ENCODE assay signal across 24 cellular contexts in the genomic region with DNA sequence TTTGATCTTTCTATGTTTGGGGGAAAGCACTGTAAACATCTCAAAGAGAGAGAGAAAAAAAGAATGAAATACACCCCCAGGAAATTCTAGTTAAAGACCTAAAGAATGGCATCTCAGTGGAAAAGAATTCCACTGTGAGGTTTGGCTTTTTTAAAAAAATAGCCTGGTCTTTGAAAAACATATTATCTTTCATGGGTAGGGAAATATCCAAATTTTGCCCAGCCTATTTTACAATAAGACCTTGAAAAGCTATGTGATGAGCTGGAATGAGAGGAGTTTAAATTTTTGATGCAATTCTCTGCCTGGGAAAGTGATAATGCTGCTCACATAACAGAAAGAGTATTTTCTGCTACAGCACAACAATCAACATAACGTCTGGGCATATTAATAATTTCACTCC.
A peak's percentile ranks its signal among the peaks of the same experiment; 100 is the strongest.
DNase-seq lines count a peak whose midpoint lies in the region; ATAC-seq, FAIRE-seq and TF ChIP-seq lines count a peak whose summit lies in the region.
"Had no signal": no experiment of that assay in that cellular context is flagged by ENCODE, and none has a peak within 500 bp of the region (broad histone marks: within the 10 kb centered on the region; RNA-seq: fewer than 3 reads in every experiment).

No MANE protein-coding gene starts in this region.

- peaks cover 5 to 67% (median 37%) of the 10 kb centered on the region in 9 donors for H3K4me1 ChIP-seq in heart right ventricle
- H3K4me1 ChIP-seq in SJSA1 (replicated peaks), result peaks cover 71% of the 10 kb centered on the region
- no peaks in the 10 kb centered on the region for H3K4me1 ChIP-seq in smooth muscle cell (ENCODE audit: low read depth)
- no peaks in the 10 kb centered on the region for H3K4me1 ChIP-seq in HepG2 (ENCODE audit: insufficient read depth, low read length)
- H3K4me1 ChIP-seq: BLaER1 had no signal

- TF ChIP-seq RAD21 in HepG2 (CRISPR knock-in tag; IDR thresholded peaks at IDR 0.05), result no peak

- H3K79me2 ChIP-seq in smooth muscle cell (ENCODE audit: low read depth), result no peaks in the 10 kb centered on the region
- H3K79me2 ChIP-seq in HepG2 (ENCODE audit: insufficient read depth, low read length), result no peaks in the 10 kb centered on the region

- H2AFZ ChIP-seq in smooth muscle cell (ENCODE audit: low read depth) (no peak overlapping the region), HepG2 (ENCODE audit: low read length) (no peak overlapping the region)

- POLR2A ChIA-PET in HepG2 (lab: Yijun Ruan, JAX), result no interaction called here

- ATAC-seq in heart right ventricle (no peak), HepG2 (no peak)
- ATAC-seq: HCT116 had no signal

- H3K4me3 ChIP-seq in heart right ventricle (no peak overlapping the region), SJSA1 (no peak overlapping the region), smooth muscle cell (no peak overlapping the region), HepG2 (replicated peaks in 1 of 3; ENCODE audit: insufficient read depth in 1 of 3, low read depth in 2 of 3, low read length in 3 of 3) (no peak overlapping the region)
- H3K4me3 ChIP-seq: BLaER1, MG63, SK-N-MC had no signal

- no TSS peak for BruUV-seq in HepG2 (replicated peaks; lab: Mats Ljungman, UMichigan)

- in situ Hi-C loops in HepG2 (cut with HindIII; ENCODE audit: extremely low pct_ligation_motif_present, low pct_unique_long_range_greater_than_20kb), result no loop called here

- H3K9me3 ChIP-seq in heart right ventricle (no peaks in the 10 kb centered on the region), SJSA1 (replicated peaks) (no peaks in the 10 kb centered on the region), smooth muscle cell (replicated peaks; ENCODE audit: low read depth) (no peaks in the 10 kb centered on the region), HepG2 (ENCODE audit: low read length) (no peaks in the 10 kb centered on the region)
- H3K9me3 ChIP-seq: BLaER1, MG63 had no signal

- DNase-seq in heart right ventricle (no peak), cardiac septum (ENCODE audit: low spot score) (no peak), SJSA1 (ENCODE audit: low read depth in 1 of 2, low spot score in 2 of 2) (peak in 1 of 2 experiments; percentile 50), mesothelial cell of epicardium (ENCODE audit: low spot score in 2 of 2, unreplicated experiment in 2 of 2) (no peak), smooth muscle cell (lab: John Stamatoyannopoulos, UW; ENCODE audit: unreplicated experiment) (no peak), GM19238 (ENCODE audit: insufficient read length, low spot score) (no peak), A172 (ENCODE audit: low spot score) (no peak), HepG2 (ENCODE audit: low spot score) (no peak)
- DNase-seq: 8988T; CD4-positive, CD25-positive, alpha-beta regulatory T cell; GF-D8; KG1; MG63; NCI-H2029; NCI-H446; NCI-H524 treated with DMSO at 0.1 percent for 48 hours; NCI-H774; SHP77 treated with DMSO at 0.1 percent for 48 hours had no signal

- FAIRE-seq in HepG2 (lab: Jason Lieb, UNC), result no peak
- FAIRE-seq: D721Med, GM12892, GM19239 had no signal

- WGBS in heart right ventricle, 2 donors, result 41 to 52% methylated on average over 1 of the region's 1 CpG
- WGBS in smooth muscle cell (ENCODE audit: low lambda C conversion rate), result 93% methylated on average over 1 of the region's 1 CpG
- 0% methylated on average over 1 of the region's 1 CpG for WGBS in HepG2 (ENCODE audit: low lambda C conversion rate)

- H3K4me2 ChIP-seq in smooth muscle cell (peak overlapping the region; percentile 21), HepG2 (ENCODE audit: low read depth, low read length) (no peak overlapping the region)
- H3K4me2 ChIP-seq: BLaER1 had no signal

- no peak overlapping the region for H3K4me3 Mint-ChIP-seq in mesothelial cell of epicardium
- H3K4me3 Mint-ChIP-seq: CD4-positive, CD25-positive, alpha-beta regulatory T cell had no signal

- TF ChIP-seq POLR2A in HepG2 (IDR thresholded peaks at IDR 0.05; ENCODE audit: insufficient read depth in 1 of 2, low read depth in 2 of 2, low read length in 2 of 2), result no peak

- H3K9ac ChIP-seq in smooth muscle cell (ENCODE audit: low read depth), result no peak overlapping the region
- H3K9ac ChIP-seq in HepG2 (ENCODE audit: insufficient read depth, low read depth, low read length), result no peak overlapping the region
- H3K9ac ChIP-seq: BLaER1 had no signal

- CTCF ChIA-PET in HepG2 (lab: Yijun Ruan, JAX; ENCODE audit: low intra/inter-chr PET ratio, low total read pairs), result no interaction called here

- H3K27ac ChIP-seq in heart right ventricle (peak overlapping the region; percentile 38 to 92 (median 84)), SJSA1 (peak overlapping the region; percentile 99), smooth muscle cell (ENCODE audit: low read depth) (no peak overlapping the region), HepG2 (ENCODE audit: extremely low read length, insufficient read depth, low read length) (no peak overlapping the region)
- H3K27ac ChIP-seq: BLaER1, SK-N-MC had no signal

- no peaks in the 10 kb centered on the region for H3K9me3 Mint-ChIP-seq in mesothelial cell of epicardium

- intact Hi-C loops in heart right ventricle (cut with DNase I) (loop anchor here in 3 of 10 donors (10.0 kb wide), 4 partner anchors 71 to 281 kb away; no protein-coding TSS in a partner anchor), cardiac septum (cut with DNase I) (no loop called here), HepG2 (cut with micrococcal nuclease; ENCODE audit: unreplicated experiment) (no loop called here)

- TF ChIP-seq CTCF in heart right ventricle (IDR thresholded peaks at IDR 0.05) (no peak), mesothelial cell of epicardium (IDR thresholded peaks at IDR 0.05; ENCODE audit: unreplicated experiment) (no peak), smooth muscle cell (IDR thresholded peaks at IDR 0.05; ENCODE audit: borderline replicate concordance, insufficient read depth, poor library complexity, severe bottlenecking) (no peak), HepG2 (CRISPR knock-in tag; IDR thresholded peaks at IDR 0.05) (no peak)

- peaks cover 14% of the 10 kb centered on the region for H3F3A ChIP-seq in smooth muscle cell (ENCODE audit: low read depth)

- no peak for TF ChIP-seq EP300 in HepG2 (IDR thresholded peaks at IDR 0.05; ENCODE audit: low read depth in 2 of 2, low read length in 2 of 2)
- TF ChIP-seq EP300 in HepG2 (CRISPR knock-in tag; IDR thresholded peaks at IDR 0.05; ENCODE audit: borderline replicate concordance), result no peak

- H3K36me3 ChIP-seq in heart right ventricle (no peaks in the 10 kb centered on the region), SJSA1 (no peaks in the 10 kb centered on the region), smooth muscle cell (ENCODE audit: low read depth) (no peaks in the 10 kb centered on the region), HepG2 (replicated peaks in 1 of 2; ENCODE audit: control insufficient read depth in 1 of 2, insufficient read depth in 2 of 2, low read length in 2 of 2) (no peaks in the 10 kb centered on the region)
- H3K36me3 ChIP-seq: MG63 had no signal

- no peaks in the 10 kb centered on the region for H3K27me3 Mint-ChIP-seq in mesothelial cell of epicardium (ENCODE audit: low read depth)
- H3K27me3 Mint-ChIP-seq: CD4-positive, CD25-positive, alpha-beta regulatory T cell had no signal

- no peaks in the 10 kb centered on the region for H3K36me3 Mint-ChIP-seq in mesothelial cell of epicardium
- H3K36me3 Mint-ChIP-seq: CD4-positive, CD25-positive, alpha-beta regulatory T cell had no signal

- no peaks in the 10 kb centered on the region for H3K27me3 ChIP-seq in heart right ventricle
- no peaks in the 10 kb centered on the region for H3K27me3 ChIP-seq in SJSA1 (replicated peaks)
- no peaks in the 10 kb centered on the region for H3K27me3 ChIP-seq in smooth muscle cell (ENCODE audit: low read depth)
- no peaks in the 10 kb centered on the region for H3K27me3 ChIP-seq in HepG2 (ENCODE audit: control insufficient read depth in 1 of 2, insufficient read depth in 2 of 2, low read length in 2 of 2)
- H3K27me3 ChIP-seq: BLaER1, MG63 had no signal

- H3K27ac Mint-ChIP-seq in mesothelial cell of epicardium, result peak overlapping the region; percentile 0
- H3K27ac Mint-ChIP-seq: CD4-positive, CD25-positive, alpha-beta regulatory T cell had no signal

- H3K4me1 Mint-ChIP-seq in mesothelial cell of epicardium, result peaks cover 73% of the 10 kb centered on the region
- H3K4me1 Mint-ChIP-seq: CD4-positive, CD25-positive, alpha-beta regulatory T cell had no signal

- H4K20me1 ChIP-seq in smooth muscle cell (ENCODE audit: low read depth), result no peaks in the 10 kb centered on the region
- no peaks in the 10 kb centered on the region for H4K20me1 ChIP-seq in HepG2 (ENCODE audit: insufficient read depth, low read length)

TF ChIP-seq in HepG2, 621 proteins besides CTCF, POLR2A, EP300 and RAD21 (continues in another document):
- TF ChIP-seq PHF20 (CRISPR knock-in tag; IDR thresholded peaks at IDR 0.05), result no peak
- no peak for TF ChIP-seq ZNF749 (CRISPR knock-in tag; IDR thresholded peaks at IDR 0.05; ENCODE audit: borderline replicate concordance)
- no peak for TF ChIP-seq DZIP1 (CRISPR knock-in tag; IDR thresholded peaks at IDR 0.05)
- TF ChIP-seq KDM5A (IDR thresholded peaks at IDR 0.05; ENCODE audit: borderline replicate concordance, low read length), result no peak
- TF ChIP-seq ZNF883 (CRISPR knock-in tag; IDR thresholded peaks at IDR 0.05; ENCODE audit: not compliant biosample characterization), result no peak
- TF ChIP-seq MTF2 (CRISPR knock-in tag; IDR thresholded peaks at IDR 0.05; ENCODE audit: borderline replicate concordance), result no peak
- TF ChIP-seq MTF1 (CRISPR knock-in tag; IDR thresholded peaks at IDR 0.05), result no peak

Comparison
In these comparisons a context has a peak if more than half of its experiments do, and no peak if none do; other contexts are left out.
1. H3K27ac ChIP-seq: peak in heart right ventricle (10 of 10) and SJSA1 (single experiment); none in smooth muscle cell (single experiment) and HepG2 (single experiment).